In genomic region chr2:3644891-3645605, GRCh38 we compare ENCODE assay signal across 24 cellular contexts. TPM values are rescaled to one million over a fixed set of nuclear protein-coding genes. Genes with fewer than 3 reads are reported as not detected.
A peak's percentile ranks its signal among the peaks of the same experiment; 100 is the strongest.
DNase-seq lines count a peak whose midpoint lies in the region; ATAC-seq and TF ChIP-seq lines count a peak whose summit lies in the region.
"Had no signal": no experiment of that assay in that cellular context is flagged by ENCODE, and none has a peak within 500 bp of the region (broad histone marks: within the 10 kb centered on the region; RNA-seq: fewer than 3 reads in every experiment).

No MANE protein-coding gene starts in this region.

- H3K27ac ChIP-seq in sigmoid colon: no peak overlapping the region
- no peak overlapping the region for H3K27ac ChIP-seq in substantia nigra (ENCODE audit: low read depth, low read length, poor library complexity, severe bottlenecking)
- H3K27ac ChIP-seq: GM23248 had no signal

- no peak for ATAC-seq in HG02981 (IDR thresholded peaks at IDR 0.05; ENCODE audit: unreplicated experiment)
- ATAC-seq: PC-3 had no signal

- BruUV-seq in Caco-2 (replicated peaks; lab: Mats Ljungman, UMichigan): no TSS peak

- WGBS in sigmoid colon, 2 donors: 77 to 87% methylated on average over 15 of the region's 15 CpGs

- intact Hi-C loops in Caco-2 (cut with micrococcal nuclease; ENCODE audit: unreplicated experiment) (loop anchor here (1.0 kb wide), 1 partner anchor 126 kb away; the partner anchor contains the start of gene ADI1), sigmoid colon (cut with DNase I) (no loop called here)

- H3K4me3 ChIP-seq in Caco-2 (ENCODE audit: low read depth, low read length) (no peak overlapping the region), sigmoid colon (no peak overlapping the region)
- H3K4me3 ChIP-seq: GM12878, GM23248, HAP-1 had no signal

- H3K27ac Mint-ChIP-seq in Caco-2 (ENCODE audit: unreplicated experiment) (peak overlapping the region; percentile 62), glutamatergic neuron (ENCODE audit: unreplicated experiment) (no peak overlapping the region)
- H3K27ac Mint-ChIP-seq: CD4-positive, alpha-beta T cell had no signal

- H3K36me3 Mint-ChIP-seq in Caco-2 (ENCODE audit: insufficient read depth, unreplicated experiment) (peaks cover 5% of the 10 kb centered on the region), glutamatergic neuron (ENCODE audit: unreplicated experiment) (peaks cover 5% of the 10 kb centered on the region)
- H3K36me3 Mint-ChIP-seq: IgD-negative memory B cell had no signal

- no peak for TF ChIP-seq POLR2A in sigmoid colon (IDR thresholded peaks at IDR 0.05)

- H3K27me3 Mint-ChIP-seq in Caco-2 (ENCODE audit: insufficient read depth, unreplicated experiment) (no peaks in the 10 kb centered on the region), glutamatergic neuron (ENCODE audit: unreplicated experiment) (peaks cover 2% of the 10 kb centered on the region)
- H3K27me3 Mint-ChIP-seq: CD4-positive, alpha-beta T cell had no signal

- POLR2A ChIA-PET in Caco-2 (lab: Charles Lee): no interaction called here

- no peak for TF ChIP-seq CTCF in Caco-2 (IDR thresholded peaks at IDR 0.05; ENCODE audit: insufficient read depth in 1 of 2, low read depth in 1 of 2, low read length in 1 of 2, severe bottlenecking in 1 of 2, unreplicated experiment in 1 of 2)
- TF ChIP-seq CTCF in glutamatergic neuron (IDR thresholded peaks at IDR 0.05; ENCODE audit: partially characterized antibody, unreplicated experiment): no peak
- TF ChIP-seq CTCF in sigmoid colon (IDR thresholded peaks at IDR 0.05): no peak

- H3K27me3 ChIP-seq in Caco-2 (replicated peaks; ENCODE audit: control insufficient read depth, insufficient read depth, low read length) (no peaks in the 10 kb centered on the region), sigmoid colon (no peaks in the 10 kb centered on the region)

- H3K36me3 ChIP-seq in Caco-2 (ENCODE audit: control insufficient read depth, insufficient read depth, low read length) (no peaks in the 10 kb centered on the region), sigmoid colon (no peaks in the 10 kb centered on the region)
- H3K36me3 ChIP-seq: HAP-1 had no signal

- CTCF ChIA-PET in Caco-2 (lab: Charles Lee): no interaction called here

- peak; percentile 42 for DNase-seq in activated effector memory CD4-positive, alpha-beta T cell treated with anti-CD3 and anti-CD28 coated beads, Interleukin-2, amount 50 U/mL, for 16 hours
- no peak for DNase-seq in activated effector memory CD4-positive, alpha-beta T cell treated with Interleukin-2 at 50 U/mL for 16 hours
- no peak for DNase-seq in Caco-2
- DNase-seq in glutamatergic neuron: peak; percentile 2
- peak; percentile 34 for DNase-seq in sigmoid colon
- no peak for DNase-seq in stimulated activated CD4-positive, alpha-beta T cell treated with anti-CD3 and anti-CD28 coated beads, Interleukin-12 subunit alpha, Interleukin-12 subunit beta, amount 100 ng/mL, for 4 hours
- no peak for DNase-seq in substantia nigra (lab: John Stamatoyannopoulos, UW)
- DNase-seq: 8988T; CD4-positive, alpha-beta T cell; DMS53; EL; GM23248; NCI-H187; NCI-H2107; NCI-H2227 treated with DMSO at 0.1 percent for 48 hours; NCI-H510A treated with DMSO at 0.1 percent for 48 hours; PC-3; RPMI8226; SIG-M5 had no signal

- TF ChIP-seq EP300 in sigmoid colon (IDR thresholded peaks at IDR 0.05): no peak

- no peaks in the 10 kb centered on the region for H3K9me3 Mint-ChIP-seq in Caco-2 (ENCODE audit: unreplicated experiment)
- no peaks in the 10 kb centered on the region for H3K9me3 Mint-ChIP-seq in glutamatergic neuron (ENCODE audit: unreplicated experiment)
- H3K9me3 Mint-ChIP-seq: CD4-positive, alpha-beta T cell; IgD-negative memory B cell had no signal

- H3K4me1 ChIP-seq in Caco-2 (peaks cover 18% of the 10 kb centered on the region), sigmoid colon (no peaks in the 10 kb centered on the region)
- H3K4me1 ChIP-seq: HAP-1 had no signal

- H3K9me3 ChIP-seq in Caco-2: no peaks in the 10 kb centered on the region
- H3K9me3 ChIP-seq in sigmoid colon: no peaks in the 10 kb centered on the region
- H3K9me3 ChIP-seq: HAP-1 had no signal

- H3K4me1 Mint-ChIP-seq in Caco-2 (ENCODE audit: low read depth, unreplicated experiment) (peaks cover 21% of the 10 kb centered on the region), glutamatergic neuron (ENCODE audit: low read depth, unreplicated experiment) (peaks cover 3% of the 10 kb centered on the region)
- H3K4me1 Mint-ChIP-seq: IgD-negative memory B cell had no signal

- no peak overlapping the region for H3K4me3 Mint-ChIP-seq in Caco-2 (ENCODE audit: unreplicated experiment)
- no peak overlapping the region for H3K4me3 Mint-ChIP-seq in glutamatergic neuron (ENCODE audit: unreplicated experiment)
- H3K4me3 Mint-ChIP-seq: CD4-positive, alpha-beta T cell; IgD-negative memory B cell had no signal

RNA-seq across cellular contexts. Expression of gene ALLC, which starts 13.0 kb away (rescaled TPM):
- total RNA-seq in Caco-2 (2022): not detected in 2 replicates
- not detected for total RNA-seq in glutamatergic neuron (ENCODE audit: unreplicated experiment)
- total RNA-seq in sigmoid colon: not detected
- polyA plus RNA-seq in sigmoid colon: not detected
- total RNA-seq: CD4-positive, alpha-beta T cell; GM12878; GM23248; PC-3 had no signal
- polyA plus RNA-seq: AG04450, GM23248, IgD-negative memory B cell had no signal

RNA-seq across cellular contexts. Expression of gene COLEC11, which starts 50.1 kb away (rescaled TPM):
- not detected in 2 replicates for total RNA-seq in Caco-2 (2022)
- not detected for total RNA-seq in glutamatergic neuron (ENCODE audit: unreplicated experiment)
- total RNA-seq in sigmoid colon: 1 to 10 TPM; 2.3 to 8.2 (median 3.1) TPM
- 1 to 10 TPM in 2 of 3 donors, under 1 TPM in 1; 0.92 to 3.0 (median 1.3) TPM for polyA plus RNA-seq in sigmoid colon
- total RNA-seq: GM23248 had no signal
- polyA plus RNA-seq: GM23248, IgD-negative memory B cell had no signal

RNA-seq across cellular contexts. Expression of gene DCDC2C, which starts 58.3 kb away (rescaled TPM):
- total RNA-seq in Caco-2 (2022): not detected in 2 replicates
- total RNA-seq in glutamatergic neuron (ENCODE audit: unreplicated experiment): not detected
- total RNA-seq in sigmoid colon: under 1 TPM in 1 of 4 donors, not detected in 3; 0.33 TPM
- polyA plus RNA-seq in sigmoid colon: not detected
- total RNA-seq: CD4-positive, alpha-beta T cell; GM12878; GM23248; PC-3 had no signal
- polyA plus RNA-seq: AG04450, GM12878, GM23248, IgD-negative memory B cell had no signal

Comparison
In these comparisons a context has a peak if more than half of its experiments do, and no peak if none do; other contexts are left out.
1. DNase-seq: peak in activated effector memory CD4-positive, alpha-beta T cell treated with anti-CD3 and anti-CD28 coated beads, Interleukin-2, amount 50 U/mL, for 16 hours (single experiment), glutamatergic neuron (single experiment) and sigmoid colon (single experiment); none in activated effector memory CD4-positive, alpha-beta T cell treated with Interleukin-2 at 50 U/mL for 16 hours (single experiment), Caco-2 (0 of 2), stimulated activated CD4-positive, alpha-beta T cell treated with anti-CD3 and anti-CD28 coated beads, Interleukin-12 subunit alpha, Interleukin-12 subunit beta, amount 100 ng/mL, for 4 hours (single experiment) and substantia nigra (0 of 49).